ENCODE assay signal across 8 cellular contexts in genomic region chr12:64451687-64452558, GRCh38. TPM values are rescaled to one million over a fixed set of nuclear protein-coding genes. Genes with fewer than 3 reads are reported as not detected.
DNase-seq lines count a peak whose midpoint lies in the region; ATAC-seq, FAIRE-seq and TF ChIP-seq lines count a peak whose summit lies in the region.

Gene TBK1, plus strand, starts transcription at chr12:64452120. Its CDS starts 3,751 bp downstream, at chr12:64455871.

- no peaks in the 10 kb centered on the region for H3K9me3 Mint-ChIP-seq in activated T-helper 2 cell treated with anti-CD3 and anti-CD28 coated beads, Interferon-gamma antibody, Interleukin-2, Interleukin-4, amounts not matched to agents 10 μg/mL and 5 μg/mL and 100 μg/mL, durations not matched to agents 14 hours and 24 hours and 36 hours
- H3K9me3 Mint-ChIP-seq in nephron, result no peaks in the 10 kb centered on the region
- no peaks in the 10 kb centered on the region for H3K9me3 Mint-ChIP-seq in stimulated activated naive CD8-positive, alpha-beta T cell treated with anti-CD3 and anti-CD28 coated beads, Interleukin-15, amount 100 ng/mL, for 72 hours

- H3K4me3 ChIP-seq in fibroblast of pulmonary artery (replicated peaks; ENCODE audit: low read depth, low read length), result peak within 1 kb of the TSS; percentile 95

- DNase-seq in DMS53 treated with DMSO at 0.1 percent for 48 hours (lab: John Stamatoyannopoulos, UW; ENCODE audit: unreplicated experiment) (peak; percentile 88), HuH-7.5 (ENCODE audit: low spot score) (peak; percentile 87), RCC 7860 (ENCODE audit: low spot score) (peak; percentile 67), fibroblast of pulmonary artery (ENCODE audit: low read depth) (peak; percentile 86)
- peak; percentile 66 for DNase-seq in activated T-helper 2 cell treated with anti-CD3 and anti-CD28 coated beads, Interferon-gamma antibody, Interleukin-2, Interleukin-4, amounts not matched to agents 10 μg/mL and 5 μg/mL and 100 μg/mL, durations not matched to agents 14 hours and 24 hours and 36 hours (ENCODE audit: low spot score)
- DNase-seq in stimulated activated naive CD8-positive, alpha-beta T cell treated with anti-CD3 and anti-CD28 coated beads, Interleukin-15, amount 100 ng/mL, for 72 hours, result peak; percentile 68 to 69

- no peak for FAIRE-seq in RCC 7860 (lab: Jason Lieb, UNC)

- peak within 1 kb of the TSS; percentile 95 for H3K27ac Mint-ChIP-seq in activated T-helper 2 cell treated with anti-CD3 and anti-CD28 coated beads, Interferon-gamma antibody, Interleukin-2, Interleukin-4, amounts not matched to agents 10 μg/mL and 5 μg/mL and 100 μg/mL, durations not matched to agents 14 hours and 24 hours and 36 hours
- H3K27ac Mint-ChIP-seq in nephron, result peak within 1 kb of the TSS; percentile 94 to 98 (median 96)
- peak within 1 kb of the TSS; percentile 91 to 97 for H3K27ac Mint-ChIP-seq in stimulated activated naive CD8-positive, alpha-beta T cell treated with anti-CD3 and anti-CD28 coated beads, Interleukin-15, amount 100 ng/mL, for 72 hours

- peaks cover 36% of the 10 kb centered on the region for H3K36me3 Mint-ChIP-seq in activated T-helper 2 cell treated with anti-CD3 and anti-CD28 coated beads, Interferon-gamma antibody, Interleukin-2, Interleukin-4, amounts not matched to agents 10 μg/mL and 5 μg/mL and 100 μg/mL, durations not matched to agents 14 hours and 24 hours and 36 hours (ENCODE audit: low read depth)
- H3K36me3 Mint-ChIP-seq in nephron (ENCODE audit: low read depth), result peaks cover 21% of the 10 kb centered on the region

- peak within 1 kb of the TSS; percentile 94 for H3K4me3 Mint-ChIP-seq in activated T-helper 2 cell treated with anti-CD3 and anti-CD28 coated beads, Interferon-gamma antibody, Interleukin-2, Interleukin-4, amounts not matched to agents 10 μg/mL and 5 μg/mL and 100 μg/mL, durations not matched to agents 14 hours and 24 hours and 36 hours (ENCODE audit: low read depth)
- peak within 1 kb of the TSS; percentile 94 to 100 (median 98) for H3K4me3 Mint-ChIP-seq in nephron
- peak within 1 kb of the TSS; percentile 95 for H3K4me3 Mint-ChIP-seq in stimulated activated naive CD8-positive, alpha-beta T cell treated with anti-CD3 and anti-CD28 coated beads, Interleukin-15, amount 100 ng/mL, for 72 hours

- ATAC-seq in GM21528 (IDR thresholded peaks at IDR 0.05; ENCODE audit: low FRiP score, unreplicated experiment), result peak; percentile 86
- ATAC-seq in stimulated activated naive CD8-positive, alpha-beta T cell treated with anti-CD3 and anti-CD28 coated beads, Interleukin-15, amount 100 ng/mL, for 72 hours, result peak; percentile 81

- H3K4me1 Mint-ChIP-seq in activated T-helper 2 cell treated with anti-CD3 and anti-CD28 coated beads, Interferon-gamma antibody, Interleukin-2, Interleukin-4, amounts not matched to agents 10 μg/mL and 5 μg/mL and 100 μg/mL, durations not matched to agents 14 hours and 24 hours and 36 hours (ENCODE audit: low read depth), result peaks cover 35% of the 10 kb centered on the region
- H3K4me1 Mint-ChIP-seq in nephron, result peaks cover 30% of the 10 kb centered on the region
- H3K4me1 Mint-ChIP-seq in stimulated activated naive CD8-positive, alpha-beta T cell treated with anti-CD3 and anti-CD28 coated beads, Interleukin-15, amount 100 ng/mL, for 72 hours, result peaks cover 47% of the 10 kb centered on the region

- TF ChIP-seq CTCF in fibroblast of pulmonary artery (IDR thresholded peaks at IDR 0.05; ENCODE audit: low read length, missing control alignments) (no peak), nephron (IDR thresholded peaks at IDR 0.05; ENCODE audit: unreplicated experiment in 3 of 3) (no peak)

- intact Hi-C loops in activated T-helper 2 cell treated with anti-CD3 and anti-CD28 coated beads, Interferon-gamma antibody, Interleukin-2, Interleukin-4, amounts not matched to agents 10 μg/mL and 5 μg/mL and 100 μg/mL, durations not matched to agents 14 hours and 24 hours and 36 hours (cut with micrococcal nuclease), result loop anchor here (1.0 to 5.0 kb wide), 2 partner anchors 48 to 160 kb away; partner anchors contain the start of genes RASSF3 and XPOT

- H3K27me3 Mint-ChIP-seq in activated T-helper 2 cell treated with anti-CD3 and anti-CD28 coated beads, Interferon-gamma antibody, Interleukin-2, Interleukin-4, amounts not matched to agents 10 μg/mL and 5 μg/mL and 100 μg/mL, durations not matched to agents 14 hours and 24 hours and 36 hours (ENCODE audit: low read depth), result no peaks in the 10 kb centered on the region
- no peaks in the 10 kb centered on the region for H3K27me3 Mint-ChIP-seq in nephron (ENCODE audit: low read depth)
- H3K27me3 Mint-ChIP-seq in stimulated activated naive CD8-positive, alpha-beta T cell treated with anti-CD3 and anti-CD28 coated beads, Interleukin-15, amount 100 ng/mL, for 72 hours, result no peaks in the 10 kb centered on the region

RNA-seq across cellular contexts. Expression of gene TBK1, which starts in this region (rescaled TPM):
- total RNA-seq in activated T-helper 2 cell treated with anti-CD3 and anti-CD28 coated beads, Interferon-gamma antibody, Interleukin-2, Interleukin-4, amounts not matched to agents 10 μg/mL and 5 μg/mL and 100 μg/mL, durations not matched to agents 14 hours and 24 hours and 36 hours, result 34.1 and 35.3 TPM in 2 replicates

Comparison
In these comparisons a context has a peak if more than half of its experiments do, and no peak if none do; other contexts are left out.
1. Peak in every context shown above with its lines: DNase-seq, ATAC-seq and H3K4me3 ChIP-seq.